ENCODE assay signal across 11 cellular contexts in the genomic region with DNA sequence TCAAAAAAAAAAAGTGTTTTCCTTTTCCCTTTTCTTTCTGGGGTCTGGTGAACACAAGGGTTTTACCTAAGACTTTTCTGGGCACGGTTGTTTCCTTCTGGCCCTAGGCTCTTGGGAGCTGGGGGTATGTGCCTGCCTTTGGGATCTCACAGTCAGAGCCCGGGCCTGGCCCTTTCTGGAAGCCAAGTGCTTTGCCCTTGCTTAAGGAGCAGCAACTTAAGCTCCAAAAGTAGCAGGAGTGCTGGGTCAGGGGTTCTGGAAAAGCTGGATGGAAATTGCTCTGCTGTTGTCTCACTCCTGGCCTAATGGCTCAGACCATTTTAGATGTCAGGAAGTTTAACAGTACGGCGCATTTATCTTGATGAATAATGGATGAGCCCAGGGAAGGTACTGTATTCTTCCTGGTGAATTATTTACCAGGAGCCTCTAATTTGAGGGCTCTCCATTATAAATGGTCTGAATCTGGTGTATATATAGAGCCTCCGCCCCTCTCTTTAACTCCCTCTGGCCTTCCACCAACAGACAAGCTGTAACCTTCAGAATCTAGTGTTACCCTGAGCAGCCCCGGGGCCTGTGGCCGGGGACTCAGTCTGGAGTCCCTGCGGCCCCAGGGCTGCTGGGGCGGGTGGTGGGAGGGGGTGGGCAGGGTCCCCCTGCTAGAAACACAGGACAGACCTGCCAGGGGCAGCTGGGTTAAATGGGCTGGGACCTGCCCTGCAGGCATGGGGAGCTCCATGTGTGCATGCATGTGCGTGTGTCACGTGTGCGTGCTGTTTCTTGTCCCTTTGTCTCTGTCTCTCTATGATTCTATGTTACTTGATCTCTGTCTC. TPM values are rescaled to one million over a fixed set of nuclear protein-coding genes. Genes with fewer than 3 reads are reported as not detected.
DNase-seq lines count a peak whose midpoint lies in the region; ATAC-seq and TF ChIP-seq lines count a peak whose summit lies in the region.
"Had no signal": no experiment of that assay in that cellular context is flagged by ENCODE, and none has a peak within 500 bp of the region (broad histone marks: within the 10 kb centered on the region; RNA-seq: fewer than 3 reads in every experiment).

No MANE protein-coding gene starts in this region.

- peak overlapping the region; percentile 59 to 88 (median 80) for H3K27ac Mint-ChIP-seq in H9

- H3K4me3 ChIP-seq in neural cell (ENCODE audit: low read length), result peak overlapping the region; percentile 45

- H3K9me3 ChIP-seq in H9 (ENCODE audit: control insufficient read depth, low read depth, low read length) (no peaks in the 10 kb centered on the region), neural cell (ENCODE audit: low read length) (no peaks in the 10 kb centered on the region)

- ATAC-seq in HG02938 (IDR thresholded peaks at IDR 0.05; ENCODE audit: unreplicated experiment), result no peak

- H3K18ac ChIP-seq in H9 (ENCODE audit: insufficient read length, low read depth, low read length), result peak overlapping the region; percentile 56

- peaks cover 23 to 38% of the 10 kb centered on the region in 2 experiments for H3K4me1 Mint-ChIP-seq in H9

- H3K79me1 ChIP-seq in H9 (ENCODE audit: insufficient read depth, low read depth, low read length, poor library complexity, severe bottlenecking), result no peaks in the 10 kb centered on the region

- DNase-seq in H9, result no peak
- DNase-seq in amniotic epithelial cell (ENCODE audit: low read depth), result peak; percentile 32
- no peak for DNase-seq in ACHN
- DNase-seq in NCI-H524 (lab: John Stamatoyannopoulos, UW), result no peak
- DNase-seq: activated naive CD4-positive, alpha-beta T cell treated with anti-CD3 and anti-CD28 coated beads, Interleukin-2, amount 50 U/mL, for 16 hours; hypothalamus; Karpas-422; stimulated activated CD4-positive, alpha-beta T cell treated with anti-CD3 and anti-CD28 coated beads, Interleukin-1b, Interleukin-23, amount 100 ng/mL, for 48 hours; T-helper 1 cell had no signal

- H4K8ac ChIP-seq in H9 (replicated peaks; ENCODE audit: insufficient read length, low read depth, low read length), result no peak overlapping the region

- H3K4me2 ChIP-seq in H9 (ENCODE audit: insufficient read depth, insufficient read length, low read length) (no peak overlapping the region), neural cell (ENCODE audit: low read length) (no peak overlapping the region)

- H3F3A ChIP-seq in neural cell (ENCODE audit: insufficient read depth, low read length, poor library complexity, severe bottlenecking), result no peaks in the 10 kb centered on the region

- TF ChIP-seq EP300 in neural cell (conservative IDR thresholded peaks at IDR 0.05; ENCODE audit: poor library complexity, severe bottlenecking), result no peak

- no peak overlapping the region for H3K23ac ChIP-seq in H9 (ENCODE audit: insufficient read length, low read depth, low read length)

- H2BK20ac ChIP-seq in H9 (ENCODE audit: low read depth, low read length, poor library complexity, severe bottlenecking), result no peak overlapping the region

- no peak overlapping the region for H3K9ac ChIP-seq in H9 (ENCODE audit: extremely low read depth, insufficient read length, low read length)
- H3K9ac ChIP-seq in neural cell (ENCODE audit: low read length), result peak overlapping the region; percentile 46

- H2BK12ac ChIP-seq in H9 (ENCODE audit: insufficient read length, low read depth, low read length), result no peak overlapping the region

- peak overlapping the region; percentile 27 for H4K5ac ChIP-seq in H9 (ENCODE audit: insufficient read length, low read depth, low read length)

- no peak overlapping the region for H3T11ph ChIP-seq in H9 (ENCODE audit: low read length)

- H3K9me2 ChIP-seq in neural cell (ENCODE audit: insufficient read depth, low read length), result no peaks in the 10 kb centered on the region

- TF ChIP-seq CTCF in H9 (conservative IDR thresholded peaks at IDR 0.05) (no peak), neural cell (IDR thresholded peaks at IDR 0.05; ENCODE audit: poor library complexity, severe bottlenecking) (no peak)

- no peaks in the 10 kb centered on the region for H3K23me2 ChIP-seq in H9 (ENCODE audit: insufficient read length, low read depth, low read length, poor library complexity, severe bottlenecking)

- H3K27ac ChIP-seq in H9 (ENCODE audit: insufficient read length, low read depth, low read length), result no peak overlapping the region
- H3K27ac ChIP-seq in neural cell (ENCODE audit: low read length), result peak overlapping the region; percentile 74

- no peaks in the 10 kb centered on the region; the same call in 1 of the 2 replicates for H3K4me1 ChIP-seq in H9 (ENCODE audit: insufficient read depth, low read length)

- H3K4me3 Mint-ChIP-seq in H9, result no peak overlapping the region

- no peak overlapping the region for H2BK15ac ChIP-seq in H9 (ENCODE audit: low read depth, low read length)

- H2AFZ ChIP-seq in H9 (ENCODE audit: low read length) (no peak overlapping the region), neural cell (ENCODE audit: low read depth, low read length) (peak overlapping the region; percentile 29)

- H3K27me3 Mint-ChIP-seq in H9 (ENCODE audit: low read depth), result no peaks in the 10 kb centered on the region

- no peaks in the 10 kb centered on the region for H4K20me1 ChIP-seq in H9 (ENCODE audit: control insufficient read depth, insufficient read depth, insufficient read length)
- no peaks in the 10 kb centered on the region for H4K20me1 ChIP-seq in neural cell (ENCODE audit: insufficient read depth)

- no peak overlapping the region for H4K91ac ChIP-seq in H9 (ENCODE audit: insufficient read length, low read depth, low read length)

- H3K36me3 Mint-ChIP-seq in H9 (ENCODE audit: insufficient read depth in 1 of 3, low read depth in 3 of 3), result no peaks in the 10 kb centered on the region; a peak in 1 of 7 replicates

- WGBS in H9 (ENCODE audit: extremely low coverage, insufficient read length, low lambda C conversion rate), result no CpG with 5 or more reads among the region's 12 CpGs

- in situ Hi-C loops in ACHN (cut with HindIII; ENCODE audit: low pct_ligation_motif_present, low pct_unique_long_range_greater_than_20kb, low sequenced_read_pairs), result no loop called here

- no peaks in the 10 kb centered on the region for H3K27me3 ChIP-seq in H9 (ENCODE audit: insufficient read depth, low read length)
- no peaks in the 10 kb centered on the region for H3K27me3 ChIP-seq in neural cell (ENCODE audit: insufficient read depth, low read depth, low read length)

- H2BK120ac ChIP-seq in H9 (ENCODE audit: low read depth, low read length, poor library complexity, severe bottlenecking), result no peak overlapping the region

- no peak overlapping the region for H3K14ac ChIP-seq in H9 (ENCODE audit: insufficient read depth, low read length)

- no peaks in the 10 kb centered on the region for H3K9me3 Mint-ChIP-seq in H9

- H3K36me3 ChIP-seq in neural cell (ENCODE audit: insufficient read depth, low read length), result no peaks in the 10 kb centered on the region

- H3K4ac ChIP-seq in H9 (ENCODE audit: low read depth, low read length), result no peak overlapping the region; the same call in 1 of the 2 replicates

- H3K79me2 ChIP-seq in H9 (ENCODE audit: insufficient read depth, low read length), result peaks cover 2% of the 10 kb centered on the region; the same call in 1 of the 2 replicates
- H3K79me2 ChIP-seq in neural cell (replicated peaks; ENCODE audit: insufficient read depth, low read length), result no peaks in the 10 kb centered on the region

- no peak overlapping the region for H3K56ac ChIP-seq in H9 (ENCODE audit: insufficient read length, low read depth, low read length)

- no peak for TF ChIP-seq RAD21 in neural cell (conservative IDR thresholded peaks at IDR 0.05)

- peak overlapping the region; percentile 84 for H2BK5ac ChIP-seq in H9 (ENCODE audit: insufficient read length, low read length)

- no peak overlapping the region for H2AK5ac ChIP-seq in H9 (ENCODE audit: insufficient read length, low read length)

TF ChIP-seq in neural cell, 6 proteins besides CTCF, POLR2A, EP300 and RAD21 (continues in another document):
- TF ChIP-seq, protein P1, sequence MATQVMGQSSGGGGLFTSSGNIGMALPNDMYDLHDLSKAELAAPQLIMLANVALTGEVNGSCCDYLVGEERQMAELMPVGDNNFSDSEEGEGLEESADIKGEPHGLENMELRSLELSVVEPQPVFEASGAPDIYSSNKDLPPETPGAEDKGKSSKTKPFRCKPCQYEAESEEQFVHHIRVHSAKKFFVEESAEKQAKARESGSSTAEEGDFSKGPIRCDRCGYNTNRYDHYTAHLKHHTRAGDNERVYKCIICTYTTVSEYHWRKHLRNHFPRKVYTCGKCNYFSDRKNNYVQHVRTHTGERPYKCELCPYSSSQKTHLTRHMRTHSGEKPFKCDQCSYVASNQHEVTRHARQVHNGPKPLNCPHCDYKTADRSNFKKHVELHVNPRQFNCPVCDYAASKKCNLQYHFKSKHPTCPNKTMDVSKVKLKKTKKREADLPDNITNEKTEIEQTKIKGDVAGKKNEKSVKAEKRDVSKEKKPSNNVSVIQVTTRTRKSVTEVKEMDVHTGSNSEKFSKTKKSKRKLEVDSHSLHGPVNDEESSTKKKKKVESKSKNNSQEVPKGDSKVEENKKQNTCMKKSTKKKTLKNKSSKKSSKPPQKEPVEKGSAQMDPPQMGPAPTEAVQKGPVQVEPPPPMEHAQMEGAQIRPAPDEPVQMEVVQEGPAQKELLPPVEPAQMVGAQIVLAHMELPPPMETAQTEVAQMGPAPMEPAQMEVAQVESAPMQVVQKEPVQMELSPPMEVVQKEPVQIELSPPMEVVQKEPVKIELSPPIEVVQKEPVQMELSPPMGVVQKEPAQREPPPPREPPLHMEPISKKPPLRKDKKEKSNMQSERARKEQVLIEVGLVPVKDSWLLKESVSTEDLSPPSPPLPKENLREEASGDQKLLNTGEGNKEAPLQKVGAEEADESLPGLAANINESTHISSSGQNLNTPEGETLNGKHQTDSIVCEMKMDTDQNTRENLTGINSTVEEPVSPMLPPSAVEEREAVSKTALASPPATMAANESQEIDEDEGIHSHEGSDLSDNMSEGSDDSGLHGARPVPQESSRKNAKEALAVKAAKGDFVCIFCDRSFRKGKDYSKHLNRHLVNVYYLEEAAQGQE (IDR thresholded peaks at IDR 0.05; ENCODE audit: borderline replicate concordance), result peak; percentile 21
- TF ChIP-seq SMC3 (conservative IDR thresholded peaks at IDR 0.05; ENCODE audit: poor library complexity) (no peak), POLR2AphosphoS5 (IDR thresholded peaks at IDR 0.05) (no peak), MXI1 (conservative IDR thresholded peaks at IDR 0.05; ENCODE audit: poor library complexity, severe bottlenecking) (peak; percentile 34), TAF1 (IDR thresholded peaks at IDR 0.05; ENCODE audit: low read depth) (no peak)

RNA-seq across cellular contexts. Expression of a gene that starts 37.5 kb away (rescaled TPM):
- total RNA-seq in H9 (2021), result 126 and 128 TPM in 2 replicates
- 32.5 and 47.4 TPM in 2 replicates for polyA plus RNA-seq in neural cell
- polyA minus RNA-seq in neural cell, result 28.5 and 37.7 TPM in 2 replicates

RNA-seq across cellular contexts. Expression of a gene that starts 54.2 kb away (rescaled TPM):
- 29.7 TPM in 2 replicates for total RNA-seq in H9 (2021)
- 74.0 and 75.3 TPM in 2 replicates for polyA plus RNA-seq in neural cell
- 44.3 and 46.4 TPM in 2 replicates for polyA minus RNA-seq in neural cell

RNA-seq across cellular contexts. Expression of a gene that starts 54.4 kb away (rescaled TPM):
- 71.9 and 74.4 TPM in 2 replicates for total RNA-seq in H9 (2021)
- polyA plus RNA-seq in neural cell, result 17.2 and 22.5 TPM in 2 replicates
- polyA minus RNA-seq in neural cell, result 6.5 and 12.2 TPM in 2 replicates

RNA-seq across cellular contexts. Expression of a gene that starts 57.4 kb away (rescaled TPM):
- total RNA-seq in H9 (2021), result 57.5 and 59.7 TPM in 2 replicates
- 24.8 and 28.9 TPM in 2 replicates for polyA plus RNA-seq in neural cell
- polyA minus RNA-seq in neural cell, result 29.8 and 34.6 TPM in 2 replicates

RNA-seq across cellular contexts. Expression of a gene that starts 60.0 kb away (rescaled TPM):
- total RNA-seq in H9 (2021), result 23.5 and 24.5 TPM in 2 replicates
- 25.7 and 32.2 TPM in 2 replicates for polyA plus RNA-seq in neural cell
- polyA minus RNA-seq in neural cell, result 28.1 and 32.4 TPM in 2 replicates
